In the genomic region with DNA sequence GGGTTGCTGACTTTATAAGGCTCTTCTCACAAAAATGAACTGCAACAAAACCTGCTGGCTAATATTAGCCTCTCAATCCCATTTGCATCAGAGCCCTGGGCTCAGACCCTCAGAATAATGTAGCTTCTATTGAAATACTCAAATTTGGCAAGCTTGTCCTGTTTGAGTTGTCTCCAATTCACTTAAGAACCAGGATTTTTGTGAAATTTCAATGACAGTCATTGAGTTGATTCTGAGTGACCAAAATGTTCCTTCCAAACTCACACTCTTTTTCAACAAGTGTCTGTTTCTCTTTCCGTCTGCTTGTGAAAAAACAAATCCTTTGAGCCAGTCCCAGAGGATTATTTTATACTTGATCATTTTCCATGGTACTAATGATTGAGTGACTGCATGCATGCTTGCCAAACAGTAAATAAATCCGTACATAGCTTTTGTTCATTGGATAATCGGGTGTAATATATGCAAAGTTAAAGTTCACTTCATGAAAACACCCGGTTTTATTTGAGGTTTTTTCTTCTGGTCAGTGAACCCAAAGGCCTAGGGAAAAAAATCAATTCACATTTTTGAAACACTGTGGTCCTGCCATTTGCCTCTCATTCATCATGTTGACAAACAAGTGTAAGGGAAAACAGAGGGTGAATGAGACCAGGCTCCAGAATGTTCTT, we compare ENCODE assay signal across 31 cellular contexts. TPM values are rescaled to one million over a fixed set of nuclear protein-coding genes. Genes with fewer than 3 reads are reported as not detected.
DNase-seq lines count a peak whose midpoint lies in the region; ATAC-seq and TF ChIP-seq lines count a peak whose summit lies in the region.
"Had no signal": no experiment of that assay in that cellular context is flagged by ENCODE, and none has a peak within 500 bp of the region (broad histone marks: within the 10 kb centered on the region; RNA-seq: fewer than 3 reads in every experiment).

No MANE protein-coding gene starts in this region.

- H3K4me1 ChIP-seq in psoas muscle = peaks cover 21% of the 10 kb centered on the region
- H3K4me1 ChIP-seq: SJCRH30 had no signal

- no peaks in the 10 kb centered on the region for H3K9me3 ChIP-seq in psoas muscle
- H3K9me3 ChIP-seq: SJCRH30 had no signal

- peak overlapping the region; percentile 77 for H3K27ac ChIP-seq in caudate nucleus (ENCODE audit: low read depth, low read length)
- peak overlapping the region; percentile 21 for H3K27ac ChIP-seq in layer of hippocampus (ENCODE audit: low read depth, low read length)
- peak overlapping the region; percentile 62 for H3K27ac ChIP-seq in psoas muscle
- H3K27ac ChIP-seq: PC-9, SJCRH30 had no signal

- H3K27me3 ChIP-seq in layer of hippocampus (ENCODE audit: control insufficient read depth, insufficient read depth, low read length) (no peaks in the 10 kb centered on the region), psoas muscle (ENCODE audit: insufficient read depth in 3 of 3, low read length in 2 of 3) (no peaks in the 10 kb centered on the region)

- H3K36me3 ChIP-seq in psoas muscle (ENCODE audit: insufficient read depth in 1 of 2, low read depth in 1 of 2) = no peaks in the 10 kb centered on the region
- H3K36me3 ChIP-seq: SJCRH30 had no signal

- intact Hi-C loops in psoas muscle (cut with DNase I) = loop anchor here in 1 of 2 donors (5.0 kb wide), 1 partner anchor 72 kb away; a partner anchor contains a TSS

- WGBS in psoas muscle, 3 donors = 19 to 33% (median 27%) methylated on average over 4 of the region's 4 CpGs

- no peak for ATAC-seq in psoas muscle
- no peak for ATAC-seq in GM18858 (IDR thresholded peaks at IDR 0.05; ENCODE audit: unreplicated experiment)
- no peak for ATAC-seq in HG03135 (IDR thresholded peaks at IDR 0.05; ENCODE audit: unreplicated experiment)
- ATAC-seq: K562, Right ventricle myocardium inferior had no signal

- H3K4me3 ChIP-seq in psoas muscle = no peak overlapping the region
- H3K4me3 ChIP-seq: K562, PC-9, SJCRH30 had no signal

- TF ChIP-seq CTCF in psoas muscle (IDR thresholded peaks at IDR 0.05) = no peak

- peak; percentile 59 for DNase-seq in Ammon's horn (ENCODE audit: low spot score)
- peak in 6 of 61 donors; percentile 20 to 49 (median 38) for DNase-seq in caudate nucleus (lab: John Stamatoyannopoulos, UW)
- no peak for DNase-seq in psoas muscle
- DNase-seq in NCI-H2196 treated with DMSO at 0.1 percent for 48 hours (lab: John Stamatoyannopoulos, UW; ENCODE audit: unreplicated experiment) = no peak
- no peak for DNase-seq in NCI-H187 treated with DMSO at 0.1 percent for 48 hours (lab: John Stamatoyannopoulos, UW)
- DNase-seq: 8988T; ACHN; CD4-positive, CD25-positive, alpha-beta regulatory T cell; DMS153; DND-41; H7; Kasumi-1; MV-4-11; NCI-H1105 treated with DMSO at 0.1 percent for 48 hours; NCI-H146; NCI-H2029; NCI-H446 treated with DMSO at 0.1 percent for 48 hours; NCI-H526; NCI-H82; NK-92 treated with Interleukin-12 subunit alpha and Interleukin-12 subunit beta, amount 100 ng/mL, for 24 hours; PC-9 had no signal

RNA-seq across cellular contexts. Expression of a gene that starts 16.4 kb away (rescaled TPM):
- under 1 TPM; 0.39 to 0.75 (median 0.50) TPM for total RNA-seq in psoas muscle
- under 1 TPM in 2 of 3 donors, not detected in 1; 0.06 to 0.10 TPM for polyA plus RNA-seq in psoas muscle
- total RNA-seq: CD4-positive, CD25-positive, alpha-beta regulatory T cell; HT1080; K562; M059J; PC-9; Right ventricle myocardium inferior; RPMI7951 had no signal
- polyA plus RNA-seq: BJ; CD4-positive, CD25-positive, alpha-beta regulatory T cell; K562 had no signal

Comparison
In these comparisons a context has a peak if more than half of its experiments do, and no peak if none do; other contexts are left out.
1. H3K27ac ChIP-seq: peak in every context shown above with its lines; median percentile 77 in caudate nucleus; 62 in psoas muscle; 21 in layer of hippocampus.